Comparison of ENCODE assay signal across 16 cellular contexts in the genomic region with DNA sequence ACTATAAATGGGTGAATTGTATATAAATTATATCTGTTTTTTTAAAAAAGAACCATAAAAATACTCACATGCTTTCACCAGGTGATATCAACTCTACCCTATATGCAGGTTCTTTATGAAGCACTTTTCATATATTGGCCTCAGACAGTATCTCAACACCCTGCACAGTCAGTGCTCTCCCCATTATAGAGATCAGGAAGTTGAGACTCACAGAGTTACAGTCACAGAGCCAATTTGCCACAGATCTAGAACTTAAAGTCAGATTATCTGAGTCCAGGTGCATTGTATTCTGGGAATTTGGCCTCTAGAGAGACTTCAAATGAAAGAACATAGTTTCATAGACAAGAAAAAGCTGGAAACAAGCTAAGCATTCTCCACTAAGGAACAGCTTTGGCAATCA. TPM values are rescaled to one million over a fixed set of nuclear protein-coding genes. Genes with fewer than 3 reads are reported as not detected.
"Had no signal": no experiment of that assay in that cellular context is flagged by ENCODE, and none has a peak within 500 bp of the region (broad histone marks: within the 10 kb centered on the region; RNA-seq: fewer than 3 reads in every experiment).

No MANE protein-coding gene starts in this region.

- H3K27ac Mint-ChIP-seq: activated naive CD8-positive, alpha-beta T cell treated with anti-CD3 and anti-CD28 coated beads, Interleukin-2, amount 10 ng/mL, durations not matched to agents 7 days and 5 days had no signal

- H3K27ac ChIP-seq: body of pancreas, left lung, ovary, thyroid gland, WERI-Rb-1 had no signal

- H3K4me3 ChIP-seq: body of pancreas, left lung, ovary, smooth muscle cell, thyroid gland had no signal

- DNase-seq: activated CD4-positive, alpha-beta T cell treated with anti-CD3 and anti-CD28 coated beads for 1 hour; activated gamma-delta T cell treated with Interleukin-2 at 50 U/mL for 16 hours; activated naive CD8-positive, alpha-beta T cell treated with anti-CD3 and anti-CD28 coated beads, Interleukin-2, amount 10 ng/mL, durations not matched to agents 7 days and 5 days; activated T-cell treated with anti-CD3 and anti-CD28 coated beads for 4 hours; body of pancreas; foreskin melanocyte; left lung; mammary epithelial cell; ovary; stimulated activated CD4-positive, alpha-beta T cell treated with anti-CD3 and anti-CD28 coated beads, Interleukin-4, amount 100 ng/mL, for 24 hours; thyroid gland; WERI-Rb-1 had no signal

- H3K27me3 ChIP-seq: body of pancreas, left lung, ovary, thyroid gland had no signal

- H3K36me3 Mint-ChIP-seq: activated naive CD8-positive, alpha-beta T cell treated with anti-CD3 and anti-CD28 coated beads, Interleukin-2, amount 10 ng/mL, durations not matched to agents 7 days and 5 days had no signal

- H3K4me3 Mint-ChIP-seq: activated naive CD8-positive, alpha-beta T cell treated with anti-CD3 and anti-CD28 coated beads, Interleukin-2, amount 10 ng/mL, durations not matched to agents 7 days and 5 days; activated T-helper 1 cell treated with anti-CD3 and anti-CD28 coated beads, Interleukin-12 subunit alpha, Interleukin-12 subunit beta, Interleukin-2, Interleukin-4 antibody, amounts not matched to agents 30 ng/mL and 10 ng/mL and 1 ng/mL, durations not matched to agents 14 hours and 24 hours and 36 hours had no signal

- H3K9me3 Mint-ChIP-seq: activated naive CD8-positive, alpha-beta T cell treated with anti-CD3 and anti-CD28 coated beads, Interleukin-2, amount 10 ng/mL, durations not matched to agents 7 days and 5 days; activated T-helper 1 cell treated with anti-CD3 and anti-CD28 coated beads, Interleukin-12 subunit alpha, Interleukin-12 subunit beta, Interleukin-2, Interleukin-4 antibody, amounts not matched to agents 30 ng/mL and 10 ng/mL and 1 ng/mL, durations not matched to agents 14 hours and 24 hours and 36 hours; stimulated activated effector memory CD8-positive, alpha-beta T cell treated with anti-CD3 and anti-CD28 coated beads, Interleukin-12 subunit alpha, Interleukin-12 subunit beta, amount 100 ng/mL, for 72 hours had no signal

- H3K4me2 ChIP-seq: smooth muscle cell had no signal

- ATAC-seq: body of pancreas; left lung; sciatic nerve; stimulated activated effector memory CD8-positive, alpha-beta T cell treated with anti-CD3 and anti-CD28 coated beads, Interleukin-12 subunit alpha, Interleukin-12 subunit beta, amount 100 ng/mL, for 72 hours had no signal

- H3K36me3 ChIP-seq: left lung, ovary, thyroid gland, WERI-Rb-1 had no signal

- H3K27me3 Mint-ChIP-seq: activated naive CD8-positive, alpha-beta T cell treated with anti-CD3 and anti-CD28 coated beads, Interleukin-2, amount 10 ng/mL, durations not matched to agents 7 days and 5 days had no signal

- H3K9me3 ChIP-seq: body of pancreas, left lung, ovary, thyroid gland had no signal

RNA-seq across cellular contexts. Expression of gene DAPK2, which starts 38.1 kb away (rescaled TPM):
- total RNA-seq: smooth muscle cell had no signal
